ENCODE assay signal across 1 cellular context in the genomic region with DNA sequence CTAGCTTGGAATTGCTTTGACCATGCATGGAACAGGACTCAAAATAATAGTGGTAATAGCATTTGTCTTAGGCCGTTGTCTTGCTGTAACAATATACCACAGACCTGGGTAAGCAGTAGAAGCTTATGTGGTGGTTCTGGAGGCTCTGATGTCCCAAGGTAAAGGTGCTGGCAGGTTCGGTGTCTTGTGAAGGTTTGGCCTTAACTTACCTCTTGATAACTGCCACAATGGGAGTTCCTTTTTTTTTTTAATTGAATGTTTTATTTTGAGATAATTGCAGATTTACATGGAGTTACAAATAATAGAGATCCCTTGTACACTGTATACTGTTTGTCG.
TF ChIP-seq lines count a peak whose summit lies in the region.

No MANE protein-coding gene starts in this region.

TF ChIP-seq in HepG2, 621 proteins besides CTCF, POLR2A, EP300 and RAD21:
- TF ChIP-seq MAFK (conservative IDR thresholded peaks at IDR 0.05 in 1 of 2, IDR thresholded peaks at IDR 0.05 in 1 of 2; ENCODE audit: low read length in 2 of 2) (no peak), POLR2AphosphoS5 (IDR thresholded peaks at IDR 0.05; ENCODE audit: low read depth, low read length) (0 out of 2 replicates have a peak, but pooled peaks have one; percentile 23)
- TF ChIP-seq, protein P1, sequence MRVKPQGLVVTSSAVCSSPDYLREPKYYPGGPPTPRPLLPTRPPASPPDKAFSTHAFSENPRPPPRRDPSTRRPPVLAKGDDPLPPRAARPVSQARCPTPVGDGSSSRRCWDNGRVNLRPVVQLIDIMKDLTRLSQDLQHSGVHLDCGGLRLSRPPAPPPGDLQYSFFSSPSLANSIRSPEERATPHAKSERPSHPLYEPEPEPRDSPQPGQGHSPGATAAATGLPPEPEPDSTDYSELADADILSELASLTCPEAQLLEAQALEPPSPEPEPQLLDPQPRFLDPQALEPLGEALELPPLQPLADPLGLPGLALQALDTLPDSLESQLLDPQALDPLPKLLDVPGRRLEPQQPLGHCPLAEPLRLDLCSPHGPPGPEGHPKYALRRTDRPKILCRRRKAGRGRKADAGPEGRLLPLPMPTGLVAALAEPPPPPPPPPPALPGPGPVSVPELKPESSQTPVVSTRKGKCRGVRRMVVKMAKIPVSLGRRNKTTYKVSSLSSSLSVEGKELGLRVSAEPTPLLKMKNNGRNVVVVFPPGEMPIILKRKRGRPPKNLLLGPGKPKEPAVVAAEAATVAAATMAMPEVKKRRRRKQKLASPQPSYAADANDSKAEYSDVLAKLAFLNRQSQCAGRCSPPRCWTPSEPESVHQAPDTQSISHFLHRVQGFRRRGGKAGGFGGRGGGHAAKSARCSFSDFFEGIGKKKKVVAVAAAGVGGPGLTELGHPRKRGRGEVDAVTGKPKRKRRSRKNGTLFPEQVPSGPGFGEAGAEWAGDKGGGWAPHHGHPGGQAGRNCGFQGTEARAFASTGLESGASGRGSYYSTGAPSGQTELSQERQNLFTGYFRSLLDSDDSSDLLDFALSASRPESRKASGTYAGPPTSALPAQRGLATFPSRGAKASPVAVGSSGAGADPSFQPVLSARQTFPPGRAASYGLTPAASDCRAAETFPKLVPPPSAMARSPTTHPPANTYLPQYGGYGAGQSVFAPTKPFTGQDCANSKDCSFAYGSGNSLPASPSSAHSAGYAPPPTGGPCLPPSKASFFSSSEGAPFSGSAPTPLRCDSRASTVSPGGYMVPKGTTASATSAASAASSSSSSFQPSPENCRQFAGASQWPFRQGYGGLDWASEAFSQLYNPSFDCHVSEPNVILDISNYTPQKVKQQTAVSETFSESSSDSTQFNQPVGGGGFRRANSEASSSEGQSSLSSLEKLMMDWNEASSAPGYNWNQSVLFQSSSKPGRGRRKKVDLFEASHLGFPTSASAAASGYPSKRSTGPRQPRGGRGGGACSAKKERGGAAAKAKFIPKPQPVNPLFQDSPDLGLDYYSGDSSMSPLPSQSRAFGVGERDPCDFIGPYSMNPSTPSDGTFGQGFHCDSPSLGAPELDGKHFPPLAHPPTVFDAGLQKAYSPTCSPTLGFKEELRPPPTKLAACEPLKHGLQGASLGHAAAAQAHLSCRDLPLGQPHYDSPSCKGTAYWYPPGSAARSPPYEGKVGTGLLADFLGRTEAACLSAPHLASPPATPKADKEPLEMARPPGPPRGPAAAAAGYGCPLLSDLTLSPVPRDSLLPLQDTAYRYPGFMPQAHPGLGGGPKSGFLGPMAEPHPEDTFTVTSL (CRISPR knock-in tag; IDR thresholded peaks at IDR 0.05; ENCODE audit: borderline replicate concordance) = no peak
- TF ChIP-seq, protein P2, sequence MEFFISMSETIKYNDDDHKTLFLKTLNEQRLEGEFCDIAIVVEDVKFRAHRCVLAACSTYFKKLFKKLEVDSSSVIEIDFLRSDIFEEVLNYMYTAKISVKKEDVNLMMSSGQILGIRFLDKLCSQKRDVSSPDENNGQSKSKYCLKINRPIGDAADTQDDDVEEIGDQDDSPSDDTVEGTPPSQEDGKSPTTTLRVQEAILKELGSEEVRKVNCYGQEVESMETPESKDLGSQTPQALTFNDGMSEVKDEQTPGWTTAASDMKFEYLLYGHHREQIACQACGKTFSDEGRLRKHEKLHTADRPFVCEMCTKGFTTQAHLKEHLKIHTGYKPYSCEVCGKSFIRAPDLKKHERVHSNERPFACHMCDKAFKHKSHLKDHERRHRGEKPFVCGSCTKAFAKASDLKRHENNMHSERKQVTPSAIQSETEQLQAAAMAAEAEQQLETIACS (CRISPR knock-in tag; IDR thresholded peaks at IDR 0.05) = no peak
TF ChIP-seq in HepG2: peak in this region for 1.
